ENCODE assay signal across 35 cellular contexts in the genomic region with DNA sequence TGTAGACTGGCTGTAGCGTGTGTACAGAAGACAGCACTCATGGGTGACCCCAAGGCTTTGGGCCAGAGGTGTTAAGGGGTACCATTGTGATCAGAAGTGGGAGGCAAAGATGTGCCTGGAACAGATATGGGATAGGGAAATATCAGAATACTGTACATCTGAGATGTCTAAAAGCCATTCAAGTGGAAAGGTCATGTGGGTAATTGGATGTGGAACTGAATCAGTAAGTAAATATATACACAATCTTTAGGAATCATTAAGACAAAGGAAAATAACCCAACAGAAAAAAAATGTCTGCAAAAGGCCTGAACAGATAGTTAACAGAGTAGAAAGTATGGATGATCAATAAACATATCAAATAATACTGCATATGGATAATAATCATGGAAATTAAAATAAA. TPM values are rescaled to one million over a fixed set of nuclear protein-coding genes. Genes with fewer than 3 reads are reported as not detected.
DNase-seq lines count a peak whose midpoint lies in the region; ATAC-seq and TF ChIP-seq lines count a peak whose summit lies in the region.
"Had no signal": no experiment of that assay in that cellular context is flagged by ENCODE, and none has a peak within 500 bp of the region (broad histone marks: within the 10 kb centered on the region; RNA-seq: fewer than 3 reads in every experiment).

No MANE protein-coding gene starts in this region.

- H3K27me3 ChIP-seq in PC-3 (ENCODE audit: low read length), result no peaks in the 10 kb centered on the region
- H3K27me3 ChIP-seq: BE2C; BLaER1; BLaER1 treated with 17β-estradiol and CSF1 and Interleukin-3, amounts not matched to agents 10 nM and 100 nM had no signal

- H2AFZ ChIP-seq in PC-3 (ENCODE audit: low read length), result no peak overlapping the region

- no peak for TF ChIP-seq CTCF in PC-3 (conservative IDR thresholded peaks at IDR 0.05; ENCODE audit: low read depth, low read length)

- DNase-seq in DMS53 (lab: John Stamatoyannopoulos, UW), result peak; percentile 20
- DNase-seq in DMS53 treated with DMSO at 0.1 percent for 48 hours (lab: John Stamatoyannopoulos, UW; ENCODE audit: unreplicated experiment), result peak; percentile 4
- peak; percentile 69 for DNase-seq in PC-3
- no peak for DNase-seq in activated CD8-positive, alpha-beta memory T cell treated with anti-CD3 and anti-CD28 coated beads for 24 hours
- DNase-seq in activated CD4-positive, alpha-beta T cell treated with anti-CD3 and anti-CD28 coated beads, Interleukin-2, amount 50 U/mL, for 48 hours, result no peak
- no peak for DNase-seq in stimulated activated CD4-positive, alpha-beta T cell treated with anti-CD3 and anti-CD28 coated beads, Interleukin-2, amount 100 ng/mL, for 24 hours
- DNase-seq: 8988T; ACHN; AML-193; BE2C; C1 segment of cervical spinal cord; Caco-2; Calu3; CD4-positive, alpha-beta memory T cell; CD4-positive, alpha-beta T cell; CD4-positive, CD25-positive, alpha-beta regulatory T cell; CD8-positive, alpha-beta memory T cell; CD8-positive, alpha-beta T cell; COR-L47; DMS 273 treated with DMSO at 0.1 percent for 48 hours; DMS153; DMS79; DMS79 treated with DMSO at 0.1 percent for 48 hours; DND-41; EL had no signal

- no peaks in the 10 kb centered on the region for H3K36me3 ChIP-seq in PC-3 (ENCODE audit: low read depth, low read length)
- H3K36me3 ChIP-seq: BE2C; BLaER1; BLaER1 treated with 17β-estradiol and CSF1 and Interleukin-3, amounts not matched to agents 10 nM and 100 nM had no signal

- H3K4me3 ChIP-seq in PC-3 (ENCODE audit: low read length), result no peak overlapping the region
- H3K4me3 ChIP-seq: A549; BLaER1; BLaER1 treated with 17β-estradiol and CSF1 and Interleukin-3, amounts not matched to agents 10 nM and 100 nM had no signal

- CTCF ChIA-PET in PC-3 (lab: Charles Lee), result no interaction called here

- peaks cover 15% of the 10 kb centered on the region for H3K4me1 ChIP-seq in PC-3 (ENCODE audit: insufficient read depth, low read length)
- H3K4me1 ChIP-seq: A549, BE2C, Caco-2 had no signal

- H4K20me1 ChIP-seq in PC-3 (ENCODE audit: low read length), result no peaks in the 10 kb centered on the region
- H4K20me1 ChIP-seq: BLaER1; BLaER1 treated with 17β-estradiol and CSF1 and Interleukin-3, amounts not matched to agents 10 nM and 100 nM had no signal

- intact Hi-C loops in PC-3 (cut with micrococcal nuclease), result no loop called here

- POLR2A ChIA-PET in PC-3 (lab: Charles Lee; ENCODE audit: unreplicated experiment), result no interaction called here

- no peak overlapping the region for H3K9ac ChIP-seq in PC-3 (ENCODE audit: low read length)
- H3K9ac ChIP-seq: BLaER1; BLaER1 treated with 17β-estradiol and CSF1 and Interleukin-3, amounts not matched to agents 10 nM and 100 nM had no signal

- H3K4me2 ChIP-seq in PC-3 (ENCODE audit: low read length), result 0 out of 2 replicates have a peak overlapping the region, but pooled peaks have one; percentile 13
- H3K4me2 ChIP-seq: A549; BLaER1; BLaER1 treated with 17β-estradiol and CSF1 and Interleukin-3, amounts not matched to agents 10 nM and 100 nM had no signal

- H3K27ac ChIP-seq in PC-3 (ENCODE audit: low read length), result no peak overlapping the region
- H3K27ac ChIP-seq: 22Rv1; A549; BLaER1; BLaER1 treated with 17β-estradiol and CSF1 and Interleukin-3, amounts not matched to agents 10 nM and 100 nM; C4-2B had no signal

- H3F3A ChIP-seq in PC-3 (ENCODE audit: low read length, unreplicated experiment), result no peaks in the 10 kb centered on the region

- BruUV-seq in PC-3 (replicated peaks; lab: Mats Ljungman, UMichigan), result no TSS peak

- peak; percentile 98 for ATAC-seq in PC-3
- ATAC-seq: A549; CD8-positive, alpha-beta T cell had no signal

- H3K79me2 ChIP-seq in PC-3 (ENCODE audit: low read length), result no peaks in the 10 kb centered on the region

- H3K9me3 ChIP-seq in PC-3 (ENCODE audit: low read length), result no peaks in the 10 kb centered on the region
- H3K9me3 ChIP-seq: A549; BE2C; BLaER1; BLaER1 treated with 17β-estradiol and CSF1 and Interleukin-3, amounts not matched to agents 10 nM and 100 nM; Caco-2 had no signal

- no peaks in the 10 kb centered on the region for H3K9me2 ChIP-seq in PC-3 (replicated peaks; ENCODE audit: low read length)

RNA-seq across cellular contexts. Expression of a gene that starts 26.5 kb away (rescaled TPM):
- not detected in 2 replicates for total RNA-seq in PC-3 (2014; rRNA removed)
- total RNA-seq: A172; A673; B cell; Caco-2; Calu3; CD4-positive, alpha-beta memory T cell; CD4-positive, alpha-beta T cell; CD4-positive, CD25-positive, alpha-beta regulatory T cell; CD8-positive, alpha-beta memory T cell; CD8-positive, alpha-beta T cell; Daoy; G401 had no signal

RNA-seq across cellular contexts. Expression of a gene that starts 47.7 kb away (rescaled TPM):
- total RNA-seq in PC-3 (2014; rRNA removed), result not detected in 2 replicates
- total RNA-seq: A172; A673; B cell; Caco-2; Calu3; CD4-positive, alpha-beta memory T cell; CD4-positive, alpha-beta T cell; CD4-positive, CD25-positive, alpha-beta regulatory T cell; CD8-positive, alpha-beta memory T cell; CD8-positive, alpha-beta T cell; Daoy; G401 had no signal

Comparison
In these comparisons a context has a peak if more than half of its experiments do, and no peak if none do; other contexts are left out.
1. DNase-seq: peak in DMS53 (single experiment), DMS53 treated with DMSO at 0.1 percent for 48 hours (single experiment) and PC-3 (single experiment); none in activated CD8-positive, alpha-beta memory T cell treated with anti-CD3 and anti-CD28 coated beads for 24 hours (single experiment), activated CD4-positive, alpha-beta T cell treated with anti-CD3 and anti-CD28 coated beads, Interleukin-2, amount 50 U/mL, for 48 hours (0 of 2) and stimulated activated CD4-positive, alpha-beta T cell treated with anti-CD3 and anti-CD28 coated beads, Interleukin-2, amount 100 ng/mL, for 24 hours (0 of 2).